Comparison of ENCODE assay signal across 20 cellular contexts in the genomic region with DNA sequence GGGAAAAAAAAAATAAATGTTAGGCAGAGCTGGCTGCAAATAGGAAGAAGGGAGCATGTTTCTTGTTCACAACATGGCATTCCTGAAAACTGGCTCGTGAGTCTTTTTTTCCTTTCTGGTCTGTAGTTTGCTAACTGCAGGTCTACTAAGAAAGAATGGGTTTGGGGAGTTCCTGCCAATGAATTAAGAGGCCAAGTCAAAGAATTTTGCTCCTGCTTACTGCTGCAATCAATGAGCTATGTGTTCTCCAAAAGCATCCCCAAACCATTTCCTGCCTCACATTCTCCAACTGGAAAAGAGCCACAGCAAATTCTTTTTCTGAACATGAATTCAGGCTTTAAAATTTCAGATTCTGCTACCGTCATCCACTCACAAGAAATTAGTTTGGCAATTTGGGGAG.
DNase-seq lines count a peak whose midpoint lies in the region; ATAC-seq and TF ChIP-seq lines count a peak whose summit lies in the region.
"Had no signal": no experiment of that assay in that cellular context is flagged by ENCODE, and none has a peak within 500 bp of the region (broad histone marks: within the 10 kb centered on the region; RNA-seq: fewer than 3 reads in every experiment).

No MANE protein-coding gene starts in this region.

- no peaks in the 10 kb centered on the region for H3K9me3 ChIP-seq in SJCRH30 (replicated peaks)
- peaks cover 0 to 4% (median 0%) of the 10 kb centered on the region in 11 donors for H3K9me3 ChIP-seq in heart right ventricle

- intact Hi-C loops in heart right ventricle (cut with DNase I) = no loop called here

- peaks cover 27% of the 10 kb centered on the region for H3K36me3 Mint-ChIP-seq in osteocyte (ENCODE audit: unreplicated experiment)

- H3K27me3 Mint-ChIP-seq in osteocyte (ENCODE audit: unreplicated experiment) = no peaks in the 10 kb centered on the region

- H3K36me3 ChIP-seq in SJCRH30 = no peaks in the 10 kb centered on the region
- H3K36me3 ChIP-seq in heart right ventricle = no peaks in the 10 kb centered on the region

- H3K4me1 Mint-ChIP-seq in osteocyte (ENCODE audit: unreplicated experiment) = no peaks in the 10 kb centered on the region

- peak; percentile 65 for DNase-seq in COLO829 (ENCODE audit: low spot score)
- DNase-seq in RPMI7951 (ENCODE audit: low read depth) = peak; percentile 21
- peak; percentile 18 for DNase-seq in fibroblast of gingiva (ENCODE audit: low read depth)
- DNase-seq in pons (ENCODE audit: low spot score) = peak; percentile 25
- no peak for DNase-seq in SJCRH30
- no peak for DNase-seq in osteocyte (ENCODE audit: extremely low spot score, unreplicated experiment)
- no peak for DNase-seq in heart right ventricle
- DNase-seq: C1 segment of cervical spinal cord, DND-41, KBM-7, MV-4-11, NCI-H1417, NCI-H187, NCI-H2227 treated with DMSO at 0.1 percent for 48 hours, NCI-H510A treated with DMSO at 0.1 percent for 48 hours, NCI-H774, RPMI8226, SHP77 treated with DMSO at 0.1 percent for 48 hours had no signal

- no peak overlapping the region for H3K27ac ChIP-seq in SJCRH30
- no peak overlapping the region for H3K27ac ChIP-seq in heart right ventricle

- TF ChIP-seq CTCF in osteocyte (IDR thresholded peaks at IDR 0.05) (no peak), heart right ventricle (IDR thresholded peaks at IDR 0.05) (no peak)

- H3K27ac Mint-ChIP-seq in osteocyte (ENCODE audit: unreplicated experiment) = no peak overlapping the region

- no peaks in the 10 kb centered on the region for H3K9me3 Mint-ChIP-seq in osteocyte (ENCODE audit: unreplicated experiment)

- no peak overlapping the region for H3K4me3 Mint-ChIP-seq in osteocyte (ENCODE audit: unreplicated experiment)

- H3K4me1 ChIP-seq in SJCRH30 (no peaks in the 10 kb centered on the region), heart right ventricle (no peaks in the 10 kb centered on the region)

- 61 to 73% methylated on average over 2 of the region's 2 CpGs for WGBS in heart right ventricle, 2 donors

- H3K4me3 ChIP-seq in SJCRH30 (no peak overlapping the region), heart right ventricle (no peak overlapping the region)
- H3K4me3 ChIP-seq: GM12878 had no signal

- ATAC-seq in heart right ventricle = no peak
- ATAC-seq in HG02970 (IDR thresholded peaks at IDR 0.05; ENCODE audit: low FRiP score, unreplicated experiment) = no peak
- ATAC-seq: GM12878 had no signal

- no peaks in the 10 kb centered on the region for H3K27me3 ChIP-seq in SJCRH30
- H3K27me3 ChIP-seq in heart right ventricle = no peaks in the 10 kb centered on the region

Comparison
In these comparisons a context has a peak if more than half of its experiments do, and no peak if none do; other contexts are left out.
1. DNase-seq: peak in COLO829 (single experiment), RPMI7951 (single experiment), fibroblast of gingiva (single experiment) and pons (single experiment); none in SJCRH30 (0 of 2), osteocyte (single experiment) and heart right ventricle (0 of 2).